10 cellular contexts compared by ENCODE assay signal in the genomic region with DNA sequence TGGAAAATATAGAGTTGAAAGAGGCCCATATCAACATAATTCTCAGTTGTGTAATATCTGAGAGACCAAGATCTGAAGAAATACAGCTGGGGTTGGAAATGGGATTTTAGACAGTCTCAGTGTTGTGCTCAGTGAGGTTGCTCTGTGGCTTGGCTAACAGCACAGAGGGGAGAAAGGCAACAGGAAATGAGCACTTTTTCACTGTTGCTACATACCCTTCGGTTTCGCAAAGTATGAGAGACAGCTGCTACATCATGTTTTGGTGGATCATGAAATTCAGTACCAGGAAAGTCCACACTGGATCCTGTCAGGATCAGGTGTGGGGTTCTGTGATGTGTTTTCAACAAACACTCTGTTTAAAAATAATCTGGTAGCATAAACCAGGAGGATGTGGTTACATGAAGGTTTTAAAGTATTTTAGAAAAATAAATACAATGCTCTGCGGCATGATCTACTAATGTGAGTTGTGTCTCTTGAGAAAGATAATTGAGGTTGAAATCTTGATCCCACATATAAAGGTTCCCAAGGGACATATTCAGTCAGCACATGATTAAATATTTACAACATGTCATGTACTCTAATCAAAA. TPM values are rescaled to one million over a fixed set of nuclear protein-coding genes. Genes with fewer than 3 reads are reported as not detected.
DNase-seq lines count a peak whose midpoint lies in the region; ATAC-seq and TF ChIP-seq lines count a peak whose summit lies in the region.
"Had no signal": no experiment of that assay in that cellular context is flagged by ENCODE, and none has a peak within 500 bp of the region (broad histone marks: within the 10 kb centered on the region; RNA-seq: fewer than 3 reads in every experiment).

No MANE protein-coding gene starts in this region.

- no peak overlapping the region for H3K4me3 ChIP-seq in GM12864 (ENCODE audit: low read depth, low read length)
- no peak overlapping the region for H3K4me3 ChIP-seq in Jurkat, Clone E6-1 (ENCODE audit: low read length)
- peak overlapping the region in 1 of 8 donors; percentile 4 for H3K4me3 ChIP-seq in spleen

- H2BK5ac ChIP-seq in H9 (ENCODE audit: insufficient read length, low read length) = no peak overlapping the region

- H3K4me1 ChIP-seq in spleen (peaks cover 5 to 67% (median 32%) of the 10 kb centered on the region in 6 donors), H9 (ENCODE audit: insufficient read depth, low read length) (no peaks in the 10 kb centered on the region)

- H2AFZ ChIP-seq in H9 (ENCODE audit: low read length) = no peak overlapping the region

- no peak overlapping the region for H3K14ac ChIP-seq in H9 (ENCODE audit: insufficient read depth, low read length)

- no peak for TF ChIP-seq CTCF in GM12864 (IDR thresholded peaks at IDR 0.05; ENCODE audit: low read depth, low read length, missing control alignments)
- no peak for TF ChIP-seq CTCF in spleen (IDR thresholded peaks at IDR 0.05 in 8 of 11, conservative IDR thresholded peaks at IDR 0.05 in 3 of 11)
- no peak for TF ChIP-seq CTCF in H9 (conservative IDR thresholded peaks at IDR 0.05)

- peak; percentile 43 for DNase-seq in GM12864 (ENCODE audit: low read depth)
- peak; percentile 71 for DNase-seq in Jurkat, Clone E6-1 (ENCODE audit: low read depth, low spot score)
- DNase-seq in central memory CD8-positive, alpha-beta T cell (ENCODE audit: low spot score in 2 of 2) = no peak
- DNase-seq in spleen = no peak
- DNase-seq in H9 = no peak
- DNase-seq in inferior parietal cortex (ENCODE audit: extremely low spot score) = no peak
- DNase-seq in midbrain (lab: John Stamatoyannopoulos, UW) = no peak

- no peak overlapping the region for H3T11ph ChIP-seq in H9 (ENCODE audit: low read length)

- H3K27me3 Mint-ChIP-seq in central memory CD8-positive, alpha-beta T cell = peaks cover 13% of the 10 kb centered on the region
- H3K27me3 Mint-ChIP-seq in H9 (ENCODE audit: low read depth) = peaks cover 14% of the 10 kb centered on the region

- H3K79me2 ChIP-seq in H9 (ENCODE audit: insufficient read depth, low read length) = no peaks in the 10 kb centered on the region

- peaks cover 34% of the 10 kb centered on the region for H3K4me1 Mint-ChIP-seq in central memory CD8-positive, alpha-beta T cell
- H3K4me1 Mint-ChIP-seq in H9 = peaks cover 12% of the 10 kb centered on the region in 2 experiments

- H2BK15ac ChIP-seq in H9 (ENCODE audit: low read depth, low read length) = no peak overlapping the region

- H3K23ac ChIP-seq in H9 (ENCODE audit: insufficient read length, low read depth, low read length) = no peak overlapping the region

- no peaks in the 10 kb centered on the region for H3K27me3 ChIP-seq in spleen (replicated peaks in 1 of 7)
- peaks cover 2% of the 10 kb centered on the region; the same call in 1 of the 2 replicates for H3K27me3 ChIP-seq in H9 (ENCODE audit: insufficient read depth, low read length)

- no peak overlapping the region for H2AK5ac ChIP-seq in H9 (ENCODE audit: insufficient read length, low read length)

- H2BK120ac ChIP-seq in H9 (ENCODE audit: low read depth, low read length, poor library complexity, severe bottlenecking) = no peak overlapping the region

- H4K20me1 ChIP-seq in H9 (ENCODE audit: control insufficient read depth, insufficient read depth, insufficient read length) = no peaks in the 10 kb centered on the region

- no peak overlapping the region for H3K9ac ChIP-seq in H9 (ENCODE audit: extremely low read depth, insufficient read length, low read length)

- H3K9me3 Mint-ChIP-seq in central memory CD8-positive, alpha-beta T cell = no peaks in the 10 kb centered on the region
- H3K9me3 Mint-ChIP-seq in H9 = no peaks in the 10 kb centered on the region
- H3K9me3 Mint-ChIP-seq: memory B cell had no signal

- H3K27ac Mint-ChIP-seq in central memory CD8-positive, alpha-beta T cell (ENCODE audit: low read depth) = peak overlapping the region; percentile 54
- H3K27ac Mint-ChIP-seq in H9 = no peak overlapping the region; a peak in 1 of 7 replicates
- H3K27ac Mint-ChIP-seq: memory B cell had no signal

- H3K27ac ChIP-seq in spleen (peak overlapping the region; percentile 27 to 83 (median 72)), H9 (ENCODE audit: insufficient read length, low read depth, low read length) (no peak overlapping the region)

- H3K79me1 ChIP-seq in H9 (ENCODE audit: insufficient read depth, low read depth, low read length, poor library complexity, severe bottlenecking) = no peaks in the 10 kb centered on the region

- H4K91ac ChIP-seq in H9 (ENCODE audit: insufficient read length, low read depth, low read length) = no peak overlapping the region

- peak overlapping the region; percentile 13 for H3K4me3 Mint-ChIP-seq in central memory CD8-positive, alpha-beta T cell
- H3K4me3 Mint-ChIP-seq in H9 = no peak overlapping the region
- H3K4me3 Mint-ChIP-seq: memory B cell had no signal

- no peak overlapping the region for H2BK20ac ChIP-seq in H9 (ENCODE audit: low read depth, low read length, poor library complexity, severe bottlenecking)

- H3K9me3 ChIP-seq in spleen = no peaks in the 10 kb centered on the region
- H3K9me3 ChIP-seq in H9 (ENCODE audit: control insufficient read depth, low read depth, low read length) = no peaks in the 10 kb centered on the region

- 14 to 24% (median 17%) methylated on average over 3 of the region's 3 CpGs for WGBS in spleen, 5 donors
- WGBS in H9 (ENCODE audit: extremely low coverage, insufficient read length, low lambda C conversion rate) = no CpG with 5 or more reads among the region's 3 CpGs

- no peak overlapping the region for H3K18ac ChIP-seq in H9 (ENCODE audit: insufficient read length, low read depth, low read length)

- H4K8ac ChIP-seq in H9 (replicated peaks; ENCODE audit: insufficient read length, low read depth, low read length) = no peak overlapping the region

- no peak overlapping the region for H2BK12ac ChIP-seq in H9 (ENCODE audit: insufficient read length, low read depth, low read length)

- H3K4me2 ChIP-seq in H9 (ENCODE audit: insufficient read depth, insufficient read length, low read length) = no peak overlapping the region

- H3K36me3 Mint-ChIP-seq in central memory CD8-positive, alpha-beta T cell (ENCODE audit: insufficient read depth) = no peaks in the 10 kb centered on the region
- H3K36me3 Mint-ChIP-seq in H9 (ENCODE audit: insufficient read depth in 1 of 3, low read depth in 3 of 3) = no peaks in the 10 kb centered on the region

- no peak overlapping the region for H3K4ac ChIP-seq in H9 (ENCODE audit: low read depth, low read length)

- no peak for TF ChIP-seq POLR2A in spleen (IDR thresholded peaks at IDR 0.05)

- no peaks in the 10 kb centered on the region for H3K36me3 ChIP-seq in spleen

- peak; percentile 90 for ATAC-seq in GM21526 (IDR thresholded peaks at IDR 0.05; ENCODE audit: low FRiP score, unreplicated experiment)
- ATAC-seq in central memory CD8-positive, alpha-beta T cell (replicated peaks; ENCODE audit: extremely low read depth, poor library complexity, severe bottlenecking) = peak; percentile 91

- H3K56ac ChIP-seq in H9 (ENCODE audit: insufficient read length, low read depth, low read length) = no peak overlapping the region

- no peaks in the 10 kb centered on the region for H3K23me2 ChIP-seq in H9 (ENCODE audit: insufficient read length, low read depth, low read length, poor library complexity, severe bottlenecking)

- no peak overlapping the region for H4K5ac ChIP-seq in H9 (ENCODE audit: insufficient read length, low read depth, low read length)

- intact Hi-C loops in spleen (cut with DNase I; ENCODE audit: low total_unique reads) = no loop called here

RNA-seq across cellular contexts. Expression of a gene that starts 6.9 kb away (rescaled TPM):
- polyA plus RNA-seq in Jurkat, Clone E6-1 (2012; ENCODE audit: insufficient read depth, insufficient read length) = not detected
- total RNA-seq in spleen = 10 to 100 TPM in 4 of 7 donors, 1 to 10 TPM in 3; 2.8 to 22.7 (median 13.0) TPM
- polyA plus RNA-seq in spleen = 1 to 10 TPM in 1 of 3 donors, under 1 TPM in 2; 0.70 to 1.2 (median 0.93) TPM
- not detected in 2 replicates for total RNA-seq in H9 (2021)
- total RNA-seq: SK-MEL-5 had no signal

Comparison
In these comparisons a context has a peak if more than half of its experiments do, and no peak if none do; other contexts are left out.
1. DNase-seq: peak in GM12864 (single experiment) and Jurkat, Clone E6-1 (single experiment); none in central memory CD8-positive, alpha-beta T cell (0 of 2), spleen (single experiment), H9 (single experiment), inferior parietal cortex (single experiment) and midbrain (single experiment).